7 cellular contexts compared by ENCODE assay signal in genomic region chr2:237474931-237475703, GRCh38. TPM values are rescaled to one million over a fixed set of nuclear protein-coding genes. Genes with fewer than 3 reads are reported as not detected.
DNase-seq lines count a peak whose midpoint lies in the region; TF ChIP-seq lines count a peak whose summit lies in the region.

No MANE protein-coding gene starts in this region.

- in situ Hi-C loops in GM13977 (cut with MboI; ENCODE audit: low pct_unique_long_range_greater_than_20kb, low sequenced_read_pairs, unreplicated experiment), result no loop called here

- DNase-seq in GM13977 (ENCODE audit: low spot score) (peak; percentile 93), HFF-Myc (ENCODE audit: extremely low read depth, low read depth) (no peak), NCI-H1105 (lab: John Stamatoyannopoulos, UW) (peak; percentile 64), WERI-Rb-1 (peak; percentile 82), breast epithelium (ENCODE audit: low spot score in 2 of 2) (peak; percentile 71 to 84), inferior parietal cortex (ENCODE audit: extremely low spot score) (peak; percentile 60), spleen (peak; percentile 94)

- intact Hi-C loops in breast epithelium (cut with DNase I; ENCODE audit: low total_unique reads), result loop anchor here (10.0 kb wide), 1 partner anchor 390 kb away; the partner anchor contains the start of gene COPS8
- intact Hi-C loops in spleen (cut with DNase I; ENCODE audit: low total_unique reads), result loop anchor here (2.0 to 10.0 kb wide), 2 partner anchors 54 to 320 kb away; no protein-coding TSS in a partner anchor

- H3K27me3 ChIP-seq in WERI-Rb-1 (ENCODE audit: insufficient read depth, low read depth, severe bottlenecking) (peaks cover 69% of the 10 kb centered on the region), breast epithelium (no peaks in the 10 kb centered on the region), spleen (replicated peaks in 1 of 7) (peaks cover 0 to 44% (median 7%) of the 10 kb centered on the region in 7 donors)

- H3K4me1 ChIP-seq in breast epithelium, result peaks cover 7% of the 10 kb centered on the region in 2 donors
- H3K4me1 ChIP-seq in spleen, result peaks cover 0 to 29% (median 15%) of the 10 kb centered on the region in 6 donors

- no peaks in the 10 kb centered on the region for H3K36me3 ChIP-seq in WERI-Rb-1
- H3K36me3 ChIP-seq in breast epithelium, result no peaks in the 10 kb centered on the region
- H3K36me3 ChIP-seq in spleen, result no peaks in the 10 kb centered on the region

- peak overlapping the region; percentile 51 for H3K4me3 ChIP-seq in HFF-Myc (replicated peaks; ENCODE audit: low read depth, low read length)
- H3K4me3 ChIP-seq in WERI-Rb-1 (ENCODE audit: low read depth, low read length), result peak overlapping the region; percentile 75
- peak overlapping the region; percentile 59 to 76 (median 76) for H3K4me3 ChIP-seq in breast epithelium
- peak overlapping the region; percentile 51 to 82 (median 60) for H3K4me3 ChIP-seq in spleen

- H3K27ac ChIP-seq in WERI-Rb-1 (peak overlapping the region; percentile 52), breast epithelium (peak overlapping the region; percentile 96 to 97), spleen (peak overlapping the region; percentile 80 to 91 (median 86))

- H3K9me3 ChIP-seq in WERI-Rb-1 (ENCODE audit: severe bottlenecking) (no peaks in the 10 kb centered on the region), breast epithelium (no peaks in the 10 kb centered on the region), spleen (no peaks in the 10 kb centered on the region)

- TF ChIP-seq CTCF in GM13977 (IDR thresholded peaks at IDR 0.05; ENCODE audit: extremely low read depth, insufficient read depth, missing control alignments) (peak; percentile 91), HFF-Myc (IDR thresholded peaks at IDR 0.05; ENCODE audit: low read depth, low read length, missing control alignments) (peak; percentile 77), WERI-Rb-1 (IDR thresholded peaks at IDR 0.05; ENCODE audit: low read depth, low read length) (peak; percentile 82), breast epithelium (IDR thresholded peaks at IDR 0.05) (peak; percentile 76 to 86 (median 82)), spleen (IDR thresholded peaks at IDR 0.05 in 8 of 11, conservative IDR thresholded peaks at IDR 0.05 in 3 of 11) (peak; percentile 57 to 91 (median 89))

- TF ChIP-seq POLR2A in breast epithelium (IDR thresholded peaks at IDR 0.05), result peak; percentile 9
- TF ChIP-seq POLR2A in spleen (IDR thresholded peaks at IDR 0.05), result no peak

- 1% methylated on average over 18 to 79 of the region's 79 CpGs for WGBS in spleen, 5 donors

RNA-seq across cellular contexts. Expression of gene MLPH, which starts 11.9 kb away (rescaled TPM):
- 100 to 1,000 TPM in 2 of 3 donors, 10 to 100 TPM in 1; 15.5 to 242 (median 223) TPM for total RNA-seq in breast epithelium
- 1 to 10 TPM in 1 of 7 donors, under 1 TPM in 3, not detected in 3; 0.29 to 1.4 (median 0.52) TPM for total RNA-seq in spleen
- 1 to 10 TPM in 1 of 3 donors, under 1 TPM in 2; 0.09 to 1.4 (median 0.26) TPM for polyA plus RNA-seq in spleen

Comparison
In these comparisons a context has a peak if more than half of its experiments do, and no peak if none do; other contexts are left out.
1. RNA of gene MLPH, which starts 11.9 kb away (total RNA-seq): 15.5 to 242 TPM in breast epithelium; 0.29 to 1.4 TPM in spleen; every median in the first group is over 4 times any median in the second.
2. Peak in every context shown above with its lines, with median percentiles within 50 percentile points of each other: CTCF ChIP-seq, H3K4me3 ChIP-seq and H3K27ac ChIP-seq.